1 cellular context compared by ENCODE assay signal in genomic region chr20:45449528-45449927, GRCh38.
A peak's percentile ranks its signal among the peaks of the same experiment; 100 is the strongest.
TF ChIP-seq lines count a peak whose summit lies in the region.

No MANE protein-coding gene starts in this region.

TF ChIP-seq in HEK293, 187 proteins besides CTCF, POLR2A, EP300 and RAD21 (continued from another document):
- TF ChIP-seq PRDM2 (tag by site-specific recombination; IDR thresholded peaks at IDR 0.05; ENCODE audit: borderline replicate concordance) (no peak), REST (tag by site-specific recombination; IDR thresholded peaks at IDR 0.05) (no peak), IKZF3 (tag by site-specific recombination; IDR thresholded peaks at IDR 0.05) (no peak), ZNF692 (tag by site-specific recombination; IDR thresholded peaks at IDR 0.05) (peak; percentile 95), ZNF529 (tag by site-specific recombination; IDR thresholded peaks at IDR 0.05; ENCODE audit: insufficient replicate concordance) (no peak), TCF7L2 (IDR thresholded peaks at IDR 0.05; ENCODE audit: borderline replicate concordance, low read depth, low read length) (no peak), ZNF148 (tag by site-specific recombination; IDR thresholded peaks at IDR 0.05; ENCODE audit: borderline replicate concordance) (no peak), ZNF549 (tag by site-specific recombination; IDR thresholded peaks at IDR 0.05) (no peak), ZNF433 (tag by site-specific recombination; IDR thresholded peaks at IDR 0.05; ENCODE audit: low read depth) (no peak), HOXA7 (CRISPR knock-in tag; IDR thresholded peaks at IDR 0.05; ENCODE audit: borderline replicate concordance) (no peak), RBAK (tag by site-specific recombination; IDR thresholded peaks at IDR 0.05) (no peak), KLF9 (tag by site-specific recombination; IDR thresholded peaks at IDR 0.05; ENCODE audit: low read depth) (no peak), ZNF214 (tag by site-specific recombination; IDR thresholded peaks at IDR 0.05; ENCODE audit: borderline replicate concordance) (no peak), OSR2 (tag by site-specific recombination; IDR thresholded peaks at IDR 0.05) (no peak), ZFP69B (tag by site-specific recombination; IDR thresholded peaks at IDR 0.05) (peak; percentile 88), ZNF366 (tag by site-specific recombination; conservative IDR thresholded peaks at IDR 0.05) (0 out of 2 replicates have a peak, but pooled peaks have one; percentile 19), ZNF596 (tag by site-specific recombination; IDR thresholded peaks at IDR 0.05) (no peak), ATF2 (tag by site-specific recombination; IDR thresholded peaks at IDR 0.05; ENCODE audit: low read depth) (peak; percentile 77), ZNF473 (tag by site-specific recombination; IDR thresholded peaks at IDR 0.05) (no peak), ZNF350 (tag by site-specific recombination; IDR thresholded peaks at IDR 0.05) (no peak), SCRT2 (tag by site-specific recombination; IDR thresholded peaks at IDR 0.05) (no peak), ZNF558 (tag by site-specific recombination; IDR thresholded peaks at IDR 0.05) (no peak), ZNF398 (tag by site-specific recombination; IDR thresholded peaks at IDR 0.05) (no peak), PRDM10 (tag by site-specific recombination; IDR thresholded peaks at IDR 0.05) (peak; percentile 57; the same call in 1 of the 2 replicates), ZNF76 (tag by site-specific recombination; IDR thresholded peaks at IDR 0.05; ENCODE audit: borderline replicate concordance, low read depth) (no peak), GLIS2 (tag by site-specific recombination; IDR thresholded peaks at IDR 0.05) (no peak), PRDM4 (tag by site-specific recombination; IDR thresholded peaks at IDR 0.05) (no peak), ZNF423 (tag by site-specific recombination; IDR thresholded peaks at IDR 0.05) (no peak), ZBTB20 (tag by site-specific recombination; IDR thresholded peaks at IDR 0.05) (no peak)
